In genomic region chr16:19907161-19907992, GRCh38 we compare ENCODE assay signal across 9 cellular contexts. TPM values are rescaled to one million over a fixed set of nuclear protein-coding genes. Genes with fewer than 3 reads are reported as not detected.
DNase-seq lines count a peak whose midpoint lies in the region; ATAC-seq and TF ChIP-seq lines count a peak whose summit lies in the region.
"Had no signal": no experiment of that assay in that cellular context is flagged by ENCODE, and none has a peak within 500 bp of the region (broad histone marks: within the 10 kb centered on the region; RNA-seq: fewer than 3 reads in every experiment).

No MANE protein-coding gene starts in this region.

- intact Hi-C loops in colonic mucosa (cut with DNase I), result loop anchor here (2.0 to 10.0 kb wide), 2 partner anchors 57 to 477 kb away; no protein-coding TSS in a partner anchor

- peak; percentile 85 for ATAC-seq in HG02938 (IDR thresholded peaks at IDR 0.05; ENCODE audit: unreplicated experiment)
- ATAC-seq in lung (ENCODE audit: insufficient read depth, low FRiP score), result peak; percentile 90
- no peak for ATAC-seq in GM21576 (IDR thresholded peaks at IDR 0.05; ENCODE audit: unreplicated experiment)

- H3K4me1 ChIP-seq in colonic mucosa (no peaks in the 10 kb centered on the region), lung (ENCODE audit: control insufficient read depth in 2 of 2, insufficient read depth in 2 of 2, low read length in 2 of 2) (no peaks in the 10 kb centered on the region)

- H3K27ac ChIP-seq in colonic mucosa (no peak overlapping the region), lung (ENCODE audit: low read depth in 1 of 2, low read length in 1 of 2) (no peak overlapping the region)
- H3K27ac ChIP-seq: epithelial cell of prostate had no signal

- TF ChIP-seq CTCF in colonic mucosa (IDR thresholded peaks at IDR 0.05) (peak; percentile 92), lung (IDR thresholded peaks at IDR 0.05; ENCODE audit: control extremely low read depth, extremely low read depth) (peak; percentile 80)

- H3K9me3 ChIP-seq in colonic mucosa (no peaks in the 10 kb centered on the region), lung (ENCODE audit: control insufficient read depth in 2 of 2, insufficient read depth in 1 of 2, low read length in 1 of 2) (peaks cover 0 to 2% of the 10 kb centered on the region in 2 donors)

- H3K36me3 ChIP-seq in colonic mucosa (no peaks in the 10 kb centered on the region), lung (ENCODE audit: control insufficient read depth in 2 of 2, insufficient read depth in 2 of 2, low read length in 2 of 2) (no peaks in the 10 kb centered on the region)

- H3K4me3 ChIP-seq in colonic mucosa (no peak overlapping the region), lung (no peak overlapping the region)

- H3K27me3 ChIP-seq in colonic mucosa (no peaks in the 10 kb centered on the region), lung (ENCODE audit: control insufficient read depth, insufficient read depth) (no peaks in the 10 kb centered on the region)

- DNase-seq in EL (peak; percentile 68), NCI-H510A treated with DMSO at 0.1 percent for 48 hours (lab: John Stamatoyannopoulos, UW) (peak; percentile 95), colonic mucosa (peak; percentile 57), lung (ENCODE audit: low spot score) (peak; percentile 56)
- DNase-seq in activated CD4-positive, alpha-beta T cell treated with anti-CD3 and anti-CD28 coated beads, Interleukin-2, amount 50 U/mL, for 1 hour, result peak; percentile 62
- DNase-seq in stimulated activated CD8-positive, alpha-beta memory T cell treated with anti-CD3 and anti-CD28 coated beads, Interleukin-15, amount 100 ng/mL, for 1 hour (ENCODE audit: low read depth), result peak; percentile 53

- 22 to 28% methylated on average over 24 of the region's 24 CpGs for WGBS in lung, 2 donors

- H3K9ac ChIP-seq in colonic mucosa (ENCODE audit: low read depth in 2 of 2, low read length in 2 of 2), result no peak overlapping the region

RNA-seq across cellular contexts. Expression of gene GPRC5B, which starts 22.7 kb away (rescaled TPM):
- total RNA-seq in colonic mucosa (1 to 10 TPM; 3.1 to 8.5 TPM), lung (10 to 100 TPM; 11.7 to 21.2 TPM)
- polyA plus RNA-seq in lung, result 1 to 10 TPM; 6.8 to 7.3 TPM
